ENCODE assay signal across 38 cellular contexts in genomic region chr1:111958075-111958474, GRCh38. TPM values are rescaled to one million over a fixed set of nuclear protein-coding genes. Genes with fewer than 3 reads are reported as not detected.
"Had no signal": no experiment of that assay in that cellular context is flagged by ENCODE, and none has a peak within 500 bp of the region (broad histone marks: within the 10 kb centered on the region; RNA-seq: fewer than 3 reads in every experiment).

No MANE protein-coding gene starts in this region.

- H3K27me3 ChIP-seq: adrenal gland, body of pancreas, breast epithelium, dorsolateral prefrontal cortex had no signal

- H3K4me1 Mint-ChIP-seq: activated B cell treated with CpG ODN at 0.5 μM for 24 hours; activated CD8-positive, alpha-beta memory T cell treated with anti-CD3 and anti-CD28 coated beads, Interleukin-2, amount 10 ng/mL, durations not matched to agents 7 days and 5 days; activated naive CD4-positive, alpha-beta T cell treated with anti-CD3 and anti-CD28 coated beads, Interleukin-2, amount 50 U/mL, for 24 hours; activated naive CD8-positive, alpha-beta T cell treated with anti-CD3 and anti-CD28 coated beads for 36 hours; activated naive CD8-positive, alpha-beta T cell treated with anti-CD3 and anti-CD28 coated beads, Interleukin-2, amount 50 U/mL, for 24 hours; endodermal cell had no signal

- DNase-seq: activated B cell treated with CpG ODN at 0.5 μM for 24 hours; activated CD4-positive, alpha-beta memory T cell treated with anti-CD3 and anti-CD28 coated beads for 36 hours; activated CD4-positive, alpha-beta T cell treated with anti-CD3 and anti-CD28 coated beads for 48 hours; activated CD4-positive, alpha-beta T cell treated with anti-CD3 and anti-CD28 coated beads, Interleukin-2, amount 50 U/mL, for 1 hour; activated CD8-positive, alpha-beta memory T cell treated with anti-CD3 and anti-CD28 coated beads, Interleukin-2, amount 10 ng/mL, durations not matched to agents 7 days and 5 days; activated CD8-positive, alpha-beta memory T cell treated with anti-CD3 and anti-CD28 coated beads, Interleukin-2, amount 50 U/mL, for 4 hours; activated CD8-positive, alpha-beta T cell treated with anti-CD3 and anti-CD28 coated beads, Interleukin-2, amount 10 ng/mL, durations not matched to agents 7 days and 5 days; activated effector memory CD4-positive, alpha-beta T cell treated with anti-CD3 and anti-CD28 coated beads, Interleukin-2, amount 50 U/mL, for 16 hours; activated naive CD4-positive, alpha-beta T cell treated with anti-CD3 and anti-CD28 coated beads for 36 hours; activated naive CD8-positive, alpha-beta T cell treated with anti-CD3 and anti-CD28 coated beads for 36 hours; activated naive CD8-positive, alpha-beta T cell treated with anti-CD3 and anti-CD28 coated beads, Interleukin-2, amount 50 U/mL, for 24 hours; activated T-cell treated with anti-CD3 and anti-CD28 coated beads, Interleukin-2, amount 50 U/mL, for 1 hour; activated T-cell treated with anti-CD3 and anti-CD28 coated beads, Interleukin-2, amount 50 U/mL, for 48 hours; adrenal gland; amygdala; aorta; body of pancreas; central memory CD4-positive, alpha-beta T cell; dorsolateral prefrontal cortex; effector memory CD4-positive, alpha-beta T cell; endodermal cell; foreskin fibroblast; head of caudate nucleus; T-helper 1 cell; T-helper 17 cell; T1000; WERI-Rb-1 had no signal

- H3K27ac ChIP-seq: adrenal gland, body of pancreas, breast epithelium, cardiac muscle cell, coronary artery, WERI-Rb-1 had no signal

- H3K9me3 Mint-ChIP-seq: activated B cell treated with CpG ODN at 0.5 μM for 24 hours; activated CD4-positive, alpha-beta memory T cell treated with anti-CD3 and anti-CD28 coated beads for 36 hours; activated naive CD4-positive, alpha-beta T cell treated with anti-CD3 and anti-CD28 coated beads for 36 hours; activated naive CD4-positive, alpha-beta T cell treated with anti-CD3 and anti-CD28 coated beads, Interleukin-2, amount 50 U/mL, for 24 hours; activated naive CD8-positive, alpha-beta T cell treated with anti-CD3 and anti-CD28 coated beads for 36 hours; activated naive CD8-positive, alpha-beta T cell treated with anti-CD3 and anti-CD28 coated beads, Interleukin-2, amount 50 U/mL, for 24 hours; activated T-helper 1 cell treated with anti-CD3 and anti-CD28 coated beads, Interleukin-12 subunit alpha, Interleukin-12 subunit beta, Interleukin-2, Interleukin-4 antibody, amounts not matched to agents 30 ng/mL and 10 ng/mL and 1 ng/mL, durations not matched to agents 14 hours and 24 hours and 36 hours; activated T-helper 2 cell treated with anti-CD3 and anti-CD28 coated beads, Interferon-gamma antibody, Interleukin-2, Interleukin-4, amounts not matched to agents 10 μg/mL and 5 μg/mL and 100 μg/mL, durations not matched to agents 14 hours and 24 hours and 36 hours; dendritic cell treated with granulocyte-macrophage colony-stimulating factor and Interleukin-4, amounts not matched to agents 40 ng/mL and 50 ng/mL, for 4 days; endodermal cell; T-helper 2 cell treated with Interferon-gamma antibody and Interleukin-4, amounts not matched to agents 5 μg/mL and 100 μg/mL, for 36 hours had no signal

- H3K9me3 ChIP-seq: adrenal gland, body of pancreas, breast epithelium had no signal

- H3K36me3 Mint-ChIP-seq: activated CD4-positive, alpha-beta memory T cell treated with anti-CD3 and anti-CD28 coated beads for 36 hours; activated CD8-positive, alpha-beta memory T cell treated with anti-CD3 and anti-CD28 coated beads, Interleukin-2, amount 10 ng/mL, durations not matched to agents 7 days and 5 days; activated naive CD4-positive, alpha-beta T cell treated with anti-CD3 and anti-CD28 coated beads, Interleukin-2, amount 50 U/mL, for 24 hours; activated naive CD8-positive, alpha-beta T cell treated with anti-CD3 and anti-CD28 coated beads for 36 hours had no signal

- H3K36me3 ChIP-seq: adrenal gland, breast epithelium, cardiac muscle cell, WERI-Rb-1 had no signal

- H3K4me3 ChIP-seq: adrenal gland, body of pancreas, breast epithelium, cardiac muscle cell, coronary artery, dorsolateral prefrontal cortex had no signal

- H3K27ac Mint-ChIP-seq: activated B cell treated with CpG ODN at 0.5 μM for 24 hours; activated CD4-positive, alpha-beta memory T cell treated with anti-CD3 and anti-CD28 coated beads for 36 hours; activated CD8-positive, alpha-beta memory T cell treated with anti-CD3 and anti-CD28 coated beads, Interleukin-2, amount 10 ng/mL, durations not matched to agents 7 days and 5 days; activated CD8-positive, alpha-beta T cell treated with anti-CD3 and anti-CD28 coated beads, Interleukin-2, amount 10 ng/mL, durations not matched to agents 7 days and 5 days; activated naive CD4-positive, alpha-beta T cell treated with anti-CD3 and anti-CD28 coated beads for 36 hours; activated naive CD4-positive, alpha-beta T cell treated with anti-CD3 and anti-CD28 coated beads, Interleukin-2, amount 50 U/mL, for 24 hours; activated naive CD8-positive, alpha-beta T cell treated with anti-CD3 and anti-CD28 coated beads for 36 hours; activated naive CD8-positive, alpha-beta T cell treated with anti-CD3 and anti-CD28 coated beads, Interleukin-2, amount 50 U/mL, for 24 hours; activated T-helper 1 cell treated with anti-CD3 and anti-CD28 coated beads, Interleukin-12 subunit alpha, Interleukin-12 subunit beta, Interleukin-2, Interleukin-4 antibody, amounts not matched to agents 30 ng/mL and 10 ng/mL and 1 ng/mL, durations not matched to agents 14 hours and 24 hours and 36 hours; activated T-helper 2 cell treated with anti-CD3 and anti-CD28 coated beads, Interferon-gamma antibody, Interleukin-2, Interleukin-4, amounts not matched to agents 10 μg/mL and 5 μg/mL and 100 μg/mL, durations not matched to agents 14 hours and 24 hours and 36 hours; dendritic cell treated with granulocyte-macrophage colony-stimulating factor and Interleukin-4, amounts not matched to agents 40 ng/mL and 50 ng/mL, for 4 days; endodermal cell; T-helper 17 cell; T-helper 2 cell treated with Interferon-gamma antibody and Interleukin-4, amounts not matched to agents 5 μg/mL and 100 μg/mL, for 36 hours had no signal

- H3K4me3 Mint-ChIP-seq: activated B cell treated with CpG ODN at 0.5 μM for 24 hours; activated CD4-positive, alpha-beta memory T cell treated with anti-CD3 and anti-CD28 coated beads for 36 hours; activated CD8-positive, alpha-beta memory T cell treated with anti-CD3 and anti-CD28 coated beads, Interleukin-2, amount 10 ng/mL, durations not matched to agents 7 days and 5 days; activated CD8-positive, alpha-beta T cell treated with anti-CD3 and anti-CD28 coated beads, Interleukin-2, amount 10 ng/mL, durations not matched to agents 7 days and 5 days; activated naive CD4-positive, alpha-beta T cell treated with anti-CD3 and anti-CD28 coated beads for 36 hours; activated naive CD4-positive, alpha-beta T cell treated with anti-CD3 and anti-CD28 coated beads, Interleukin-2, amount 50 U/mL, for 24 hours; activated naive CD8-positive, alpha-beta T cell treated with anti-CD3 and anti-CD28 coated beads for 36 hours; activated naive CD8-positive, alpha-beta T cell treated with anti-CD3 and anti-CD28 coated beads, Interleukin-2, amount 50 U/mL, for 24 hours; activated T-helper 1 cell treated with anti-CD3 and anti-CD28 coated beads, Interleukin-12 subunit alpha, Interleukin-12 subunit beta, Interleukin-2, Interleukin-4 antibody, amounts not matched to agents 30 ng/mL and 10 ng/mL and 1 ng/mL, durations not matched to agents 14 hours and 24 hours and 36 hours; dendritic cell treated with granulocyte-macrophage colony-stimulating factor and Interleukin-4, amounts not matched to agents 40 ng/mL and 50 ng/mL, for 4 days; endodermal cell; T-helper 17 cell; T-helper 2 cell treated with Interferon-gamma antibody and Interleukin-4, amounts not matched to agents 5 μg/mL and 100 μg/mL, for 36 hours had no signal

- FAIRE-seq: frontal cortex had no signal

RNA-seq across cellular contexts. Expression of gene KCND3, which starts 31.4 kb away (rescaled TPM):
- total RNA-seq: activated CD4-positive, alpha-beta memory T cell treated with anti-CD3 and anti-CD28 coated beads for 36 hours; activated CD8-positive, alpha-beta memory T cell treated with anti-CD3 and anti-CD28 coated beads for 36 hours; activated CD8-positive, alpha-beta memory T cell treated with anti-CD3 and anti-CD28 coated beads, Interleukin-2, amount 10 ng/mL, durations not matched to agents 7 days and 5 days; activated CD8-positive, alpha-beta T cell treated with anti-CD3 and anti-CD28 coated beads, Interleukin-2, amount 10 ng/mL, durations not matched to agents 7 days and 5 days; activated naive CD4-positive, alpha-beta T cell treated with anti-CD3 and anti-CD28 coated beads for 36 hours; activated naive CD8-positive, alpha-beta T cell treated with anti-CD3 and anti-CD28 coated beads for 36 hours; activated T-helper 1 cell treated with anti-CD3 and anti-CD28 coated beads, Interleukin-12 subunit alpha, Interleukin-12 subunit beta, Interleukin-2, Interleukin-4 antibody, amounts not matched to agents 30 ng/mL and 10 ng/mL and 1 ng/mL, durations not matched to agents 14 hours and 24 hours and 36 hours; activated T-helper 2 cell treated with anti-CD3 and anti-CD28 coated beads, Interferon-gamma antibody, Interleukin-2, Interleukin-4, amounts not matched to agents 10 μg/mL and 5 μg/mL and 100 μg/mL, durations not matched to agents 14 hours and 24 hours and 36 hours; epithelial cell of proximal tubule had no signal
